Comparison of ENCODE assay signal across 14 cellular contexts in genomic region chr2:96249654-96250053, GRCh38. TPM values are rescaled to one million over a fixed set of nuclear protein-coding genes. Genes with fewer than 3 reads are reported as not detected.
DNase-seq lines count a peak whose midpoint lies in the region; ATAC-seq and TF ChIP-seq lines count a peak whose summit lies in the region.
"Had no signal": no experiment of that assay in that cellular context is flagged by ENCODE, and none has a peak within 500 bp of the region (broad histone marks: within the 10 kb centered on the region; RNA-seq: fewer than 3 reads in every experiment).

No MANE protein-coding gene starts in this region.

- peaks cover 78% of the 10 kb centered on the region for H3K4me1 Mint-ChIP-seq in CD14-positive monocyte
- peaks cover 3% of the 10 kb centered on the region; the same call in 1 of the 3 replicates for H3K4me1 Mint-ChIP-seq in GM23338

- H2AFZ ChIP-seq in GM23338: no peak overlapping the region
- H2AFZ ChIP-seq in osteoblast (ENCODE audit: low read length): no peak overlapping the region

- H3K27ac Mint-ChIP-seq in CD14-positive monocyte: peak overlapping the region in 4 of 7 donors; percentile 24 to 76 (median 38)
- 0 out of 2 replicates have a peak overlapping the region, but pooled peaks have one; percentile 21 for H3K27ac Mint-ChIP-seq in GM23338

- ATAC-seq in GM23338: no peak

- H3K36me3 ChIP-seq in GM23338 (ENCODE audit: insufficient read depth): no peaks in the 10 kb centered on the region
- peaks cover 32% of the 10 kb centered on the region for H3K36me3 ChIP-seq in osteoblast (ENCODE audit: insufficient read depth, low read length)

- no peak overlapping the region for H3K4me2 ChIP-seq in GM23338
- H3K4me2 ChIP-seq in osteoblast (ENCODE audit: insufficient read depth, low read length): no peak overlapping the region

- no peak for DNase-seq in CD14-positive monocyte (ENCODE audit: low spot score)
- no peak for DNase-seq in GM23338 (ENCODE audit: low spot score)
- DNase-seq in dedifferentiated amniotic fluid mesenchymal stem cell (ENCODE audit: extremely low spot score): peak; percentile 60
- peak; percentile 89 for DNase-seq in osteoblast (ENCODE audit: insufficient read length, low spot score, missing footprints)
- DNase-seq in cerebellar nuclear complex (lab: John Stamatoyannopoulos, UW): no peak
- no peak for DNase-seq in NCI-H146 (lab: John Stamatoyannopoulos, UW)
- DNase-seq in DMS153 (lab: John Stamatoyannopoulos, UW): no peak
- DNase-seq: activated B cell treated with CpG ODN at 0.5 μM for 24 hours; activated gamma-delta T cell; DMS79 treated with DMSO at 0.1 percent for 48 hours; Kasumi-1; SJCRH30; stimulated activated CD4-positive, alpha-beta T cell treated with anti-CD3 and anti-CD28 coated beads, Interleukin-4, amount 100 ng/mL, for 1 hour had no signal

- H3K4me3 Mint-ChIP-seq in CD14-positive monocyte (no peak overlapping the region), GM23338 (no peak overlapping the region)
- H3K4me3 Mint-ChIP-seq: activated B cell treated with CpG ODN at 0.5 μM for 24 hours, neural crest cell had no signal

- H3K4me1 ChIP-seq in GM23338 (ENCODE audit: insufficient read depth): no peaks in the 10 kb centered on the region
- peaks cover 28% of the 10 kb centered on the region for H3K4me1 ChIP-seq in osteoblast (ENCODE audit: insufficient read depth, low read length)

- no peaks in the 10 kb centered on the region for H3K9me2 ChIP-seq in GM23338 (ENCODE audit: insufficient read depth)

- H3K79me2 ChIP-seq in GM23338 (replicated peaks; ENCODE audit: insufficient read depth) (no peaks in the 10 kb centered on the region), osteoblast (ENCODE audit: insufficient read depth, low read length) (peaks cover 23% of the 10 kb centered on the region)

- H3K4me3 ChIP-seq in GM23338: no peak overlapping the region
- H3K4me3 ChIP-seq in osteoblast (ENCODE audit: insufficient read depth, low read length): no peak overlapping the region
- H3K4me3 ChIP-seq: SJCRH30 had no signal

- H3K27ac ChIP-seq in GM23338 (ENCODE audit: low read depth): no peak overlapping the region
- peak overlapping the region; percentile 42 for H3K27ac ChIP-seq in osteoblast (ENCODE audit: low read depth, low read length)
- H3K27ac ChIP-seq: SJCRH30 had no signal

- H3K9me3 Mint-ChIP-seq in CD14-positive monocyte (peaks cover 0 to 4% (median 2%) of the 10 kb centered on the region in 7 donors), GM23338 (no peaks in the 10 kb centered on the region; the same call in 1 of the 3 replicates)
- H3K9me3 Mint-ChIP-seq: activated B cell treated with CpG ODN at 0.5 μM for 24 hours, neural crest cell had no signal

- no peaks in the 10 kb centered on the region for H3F3A ChIP-seq in GM23338 (replicated peaks; ENCODE audit: low read depth)

- H3K27me3 Mint-ChIP-seq in CD14-positive monocyte (ENCODE audit: low read depth in 3 of 3): peaks cover 0 to 4% (median 0%) of the 10 kb centered on the region in 3 donors
- H3K27me3 Mint-ChIP-seq in GM23338 (ENCODE audit: insufficient read depth, low read depth, poor library complexity): peaks cover 4% of the 10 kb centered on the region
- H3K27me3 Mint-ChIP-seq: activated B cell treated with CpG ODN at 0.5 μM for 24 hours had no signal

- H4K20me1 ChIP-seq in GM23338 (replicated peaks; ENCODE audit: insufficient read depth): no peaks in the 10 kb centered on the region
- H4K20me1 ChIP-seq in osteoblast (ENCODE audit: insufficient read depth, low read length): no peaks in the 10 kb centered on the region

- no peak for TF ChIP-seq CTCF in CD14-positive monocyte (IDR thresholded peaks at IDR 0.05)
- no peak for TF ChIP-seq CTCF in GM23338 (conservative IDR thresholded peaks at IDR 0.05; ENCODE audit: low read depth in 2 of 2)
- no peak for TF ChIP-seq CTCF in osteoblast (IDR thresholded peaks at IDR 0.05; ENCODE audit: extremely low read depth, low read depth, low read length)

- intact Hi-C loops in CD14-positive monocyte (cut with micrococcal nuclease): no loop called here

- no peaks in the 10 kb centered on the region for H3K9me3 ChIP-seq in osteoblast (ENCODE audit: low read depth, low read length)
- H3K9me3 ChIP-seq: SJCRH30 had no signal

- H3K36me3 Mint-ChIP-seq in CD14-positive monocyte (peaks cover 65 to 74% of the 10 kb centered on the region in 2 donors), GM23338 (ENCODE audit: low read depth) (peaks cover 24% of the 10 kb centered on the region)

- H3K27me3 ChIP-seq in GM23338 (ENCODE audit: insufficient read depth): no peaks in the 10 kb centered on the region
- H3K27me3 ChIP-seq in osteoblast (ENCODE audit: insufficient read depth, low read length): no peaks in the 10 kb centered on the region
- H3K27me3 ChIP-seq: SJCRH30 had no signal

TF ChIP-seq in GM23338, 12 proteins besides CTCF, POLR2A, EP300 and RAD21 (continues in another document):
- no peak for TF ChIP-seq EZH2 (IDR thresholded peaks at IDR 0.05; ENCODE audit: low read depth, unreplicated experiment)
- TF ChIP-seq JUNB (IDR thresholded peaks at IDR 0.05; ENCODE audit: unreplicated experiment): no peak
- TF ChIP-seq CREB1 (CRISPR knock-in tag; IDR thresholded peaks at IDR 0.05; ENCODE audit: low read depth): no peak
- TF ChIP-seq ZNF114 (CRISPR knock-in tag; IDR thresholded peaks at IDR 0.05): no peak
- TF ChIP-seq REST (IDR thresholded peaks at IDR 0.05; ENCODE audit: unreplicated experiment): no peak
- TF ChIP-seq, protein P1, sequence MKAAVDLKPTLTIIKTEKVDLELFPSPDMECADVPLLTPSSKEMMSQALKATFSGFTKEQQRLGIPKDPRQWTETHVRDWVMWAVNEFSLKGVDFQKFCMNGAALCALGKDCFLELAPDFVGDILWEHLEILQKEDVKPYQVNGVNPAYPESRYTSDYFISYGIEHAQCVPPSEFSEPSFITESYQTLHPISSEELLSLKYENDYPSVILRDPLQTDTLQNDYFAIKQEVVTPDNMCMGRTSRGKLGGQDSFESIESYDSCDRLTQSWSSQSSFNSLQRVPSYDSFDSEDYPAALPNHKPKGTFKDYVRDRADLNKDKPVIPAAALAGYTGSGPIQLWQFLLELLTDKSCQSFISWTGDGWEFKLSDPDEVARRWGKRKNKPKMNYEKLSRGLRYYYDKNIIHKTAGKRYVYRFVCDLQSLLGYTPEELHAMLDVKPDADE (IDR thresholded peaks at IDR 0.05): no peak
- no peak for TF ChIP-seq ZNF331 (CRISPR knock-in tag; IDR thresholded peaks at IDR 0.05; ENCODE audit: low read depth)
- no peak for TF ChIP-seq NANOG (IDR thresholded peaks at IDR 0.05; ENCODE audit: borderline replicate concordance)
- no peak for TF ChIP-seq STAT1 (IDR thresholded peaks at IDR 0.05; ENCODE audit: unreplicated experiment)
- no peak for TF ChIP-seq EZH2phosphoT487 (IDR thresholded peaks at IDR 0.05; ENCODE audit: unreplicated experiment)

RNA-seq across cellular contexts. Expression of gene TMEM127, which starts 16.1 kb away (rescaled TPM):
- polyA plus RNA-seq in CD14-positive monocyte: 100 to 1,000 TPM in 1 of 2 donors, 10 to 100 TPM in 1; 72.3 to 107 TPM
- 19.9 and 24.6 TPM in 2 replicates for total RNA-seq in GM23338 (2014; rRNA removed; shearing (Covaris generic))
- polyA plus RNA-seq in GM23338 (2016; fragmentation: Nextera tagmentation; extraction: Ambion mirVana): 4.5 and 4.9 TPM in 2 replicates
- 55.0 and 56.0 TPM in 2 replicates for total RNA-seq in osteoblast

RNA-seq across cellular contexts. Expression of gene CIAO1, which starts 16.4 kb away (rescaled TPM):
- polyA plus RNA-seq in CD14-positive monocyte (10 to 100 TPM; 89.4 to 93.8 TPM), GM23338 (2016; fragmentation: Nextera tagmentation; extraction: Ambion mirVana) (44.1 and 48.8 TPM in 2 replicates)
- total RNA-seq in GM23338 (2014; rRNA removed; shearing (Covaris generic)): 87.0 and 119 TPM in 2 replicates
- total RNA-seq in osteoblast: 111 and 126 TPM in 2 replicates

RNA-seq across cellular contexts. Expression of gene STARD7, which starts 41.0 kb away (rescaled TPM):
- 100 to 1,000 TPM; 172 to 179 TPM for polyA plus RNA-seq in CD14-positive monocyte
- 222 TPM in 2 replicates for total RNA-seq in GM23338 (2014; rRNA removed; shearing (Covaris generic))
- polyA plus RNA-seq in GM23338 (2016; fragmentation: Nextera tagmentation; extraction: Ambion mirVana): 72.0 and 72.2 TPM in 2 replicates
- 139 and 163 TPM in 2 replicates for total RNA-seq in osteoblast

RNA-seq across cellular contexts. Expression of gene SNRNP200, which starts 55.7 kb away (rescaled TPM):
- polyA plus RNA-seq in CD14-positive monocyte (10 to 100 TPM; 27.2 to 36.1 TPM), GM23338 (2016; fragmentation: Nextera tagmentation; extraction: Ambion mirVana) (70.7 and 72.3 TPM in 2 replicates)
- total RNA-seq in GM23338 (2014; rRNA removed; shearing (Covaris generic)): 174 and 179 TPM in 2 replicates
- 42.7 and 44.2 TPM in 2 replicates for total RNA-seq in osteoblast

Comparison
In these comparisons a context has a peak if more than half of its experiments do, and no peak if none do; other contexts are left out.
1. DNase-seq: peak in dedifferentiated amniotic fluid mesenchymal stem cell (single experiment) and osteoblast (single experiment); none in CD14-positive monocyte (single experiment), GM23338 (single experiment), cerebellar nuclear complex (0 of 2), NCI-H146 (single experiment) and DMS153 (single experiment).